Comparison of ENCODE assay signal across 1 cellular context in the genomic region with DNA sequence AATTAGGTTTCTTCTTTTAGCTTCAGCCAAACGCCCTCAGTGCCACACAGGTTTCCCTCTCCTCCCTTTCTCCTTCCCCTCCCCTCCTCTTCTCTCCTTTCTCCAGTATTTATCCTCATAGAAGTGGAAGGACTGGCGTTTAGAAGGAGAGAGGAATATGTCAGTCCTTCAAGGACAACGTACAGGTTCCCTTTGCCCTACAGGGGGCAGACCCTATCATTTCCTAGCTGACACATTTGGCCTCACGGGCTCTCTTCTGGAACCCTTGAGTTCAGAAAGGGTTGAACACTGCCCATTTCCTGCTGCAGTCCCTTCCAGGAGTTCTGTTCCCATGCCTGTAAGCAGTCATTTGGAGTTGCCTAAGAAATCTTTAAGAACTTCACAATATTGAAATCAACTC.
TF ChIP-seq lines count a peak whose summit lies in the region.

No MANE protein-coding gene starts in this region.

TF ChIP-seq in HCT116, 20 proteins besides CTCF, POLR2A, EP300 and RAD21 (continued from another document):
- no peak for TF ChIP-seq EGR1 (IDR thresholded peaks at IDR 0.05; ENCODE audit: low read depth)
- TF ChIP-seq SRF (IDR thresholded peaks at IDR 0.05; ENCODE audit: low read depth): no peak
- TF ChIP-seq FOSL1 (IDR thresholded peaks at IDR 0.05; ENCODE audit: low read depth): no peak
- TF ChIP-seq CEBPB (IDR thresholded peaks at IDR 0.05; ENCODE audit: low read depth): no peak
- TF ChIP-seq SP1 (IDR thresholded peaks at IDR 0.05; ENCODE audit: low read depth): no peak
- TF ChIP-seq, protein P1, sequence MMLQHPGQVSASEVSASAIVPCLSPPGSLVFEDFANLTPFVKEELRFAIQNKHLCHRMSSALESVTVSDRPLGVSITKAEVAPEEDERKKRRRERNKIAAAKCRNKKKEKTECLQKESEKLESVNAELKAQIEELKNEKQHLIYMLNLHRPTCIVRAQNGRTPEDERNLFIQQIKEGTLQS (IDR thresholded peaks at IDR 0.05): no peak
- no peak for TF ChIP-seq ZFX (IDR thresholded peaks at IDR 0.05)
- TF ChIP-seq REST (IDR thresholded peaks at IDR 0.05; ENCODE audit: low read depth): no peak
- TF ChIP-seq POLR2AphosphoS5 (IDR thresholded peaks at IDR 0.05; ENCODE audit: low read depth, low read length): no peak
